Comparison of ENCODE assay signal across 1 cellular context in genomic region chr20:64100946-64101688, GRCh38.
TF ChIP-seq lines count a peak whose summit lies in the region.

No MANE protein-coding gene starts in this region.

TF ChIP-seq in GM23338, 12 proteins besides CTCF, POLR2A, EP300 and RAD21:
- no peak for TF ChIP-seq STAT1 (IDR thresholded peaks at IDR 0.05; ENCODE audit: unreplicated experiment)
- no peak for TF ChIP-seq ZNF462 (CRISPR knock-in tag; IDR thresholded peaks at IDR 0.05)
- no peak for TF ChIP-seq ZNF114 (CRISPR knock-in tag; IDR thresholded peaks at IDR 0.05)
- no peak for TF ChIP-seq EZH2 (IDR thresholded peaks at IDR 0.05; ENCODE audit: low read depth, unreplicated experiment)
- no peak for TF ChIP-seq ETS1 (IDR thresholded peaks at IDR 0.05)
- no peak for TF ChIP-seq NANOG (IDR thresholded peaks at IDR 0.05; ENCODE audit: borderline replicate concordance)
- TF ChIP-seq JUNB (IDR thresholded peaks at IDR 0.05; ENCODE audit: unreplicated experiment) = no peak
